In genomic region chr5:141040763-141041426, GRCh38 we compare ENCODE assay signal across 9 cellular contexts. TPM values are rescaled to one million over a fixed set of nuclear protein-coding genes. Genes with fewer than 3 reads are reported as not detected.
A peak's percentile ranks its signal among the peaks of the same experiment; 100 is the strongest.
DNase-seq lines count a peak whose midpoint lies in the region; ATAC-seq and TF ChIP-seq lines count a peak whose summit lies in the region.
"Had no signal": no experiment of that assay in that cellular context is flagged by ENCODE, and none has a peak within 500 bp of the region (broad histone marks: within the 10 kb centered on the region; RNA-seq: fewer than 3 reads in every experiment).

No MANE protein-coding gene starts in this region.

- DNase-seq in Daoy (ENCODE audit: low read depth) (peak; percentile 98), NCI-H2171 treated with DMSO at 0.1 percent for 48 hours (lab: John Stamatoyannopoulos, UW) (peak; percentile 95), cerebellar nuclear complex (lab: John Stamatoyannopoulos, UW) (peak; percentile 83 to 94), islet precursor cell (peak; percentile 99)
- DNase-seq in stimulated activated CD4-positive, alpha-beta T cell treated with anti-CD3 and anti-CD28 coated beads, Interleukin-12 subunit alpha, Interleukin-12 subunit beta, amount 100 ng/mL, for 4 hours: peak; percentile 49

- peak overlapping the region; percentile 96 for H3K27ac ChIP-seq in VCaP
- H3K27ac ChIP-seq: neutrophil had no signal

- peak; percentile 85 for ATAC-seq in HG02885 (IDR thresholded peaks at IDR 0.05; ENCODE audit: poor library complexity, unreplicated experiment)
- no peak for ATAC-seq in HG03460 (IDR thresholded peaks at IDR 0.05; ENCODE audit: unreplicated experiment)

- peak; percentile 82 for TF ChIP-seq CTCF in VCaP (conservative IDR thresholded peaks at IDR 0.05)

RNA-seq across cellular contexts. Expression of gene PCDHB1, which starts 10.3 kb away (rescaled TPM):
- 0.06 TPM in 1 of 2 replicates, not detected in the other for total RNA-seq in Daoy (2014; rRNA removed; shearing (Covaris generic))

RNA-seq across cellular contexts. Expression of gene PCDHB2, which starts 53.5 kb away (rescaled TPM):
- total RNA-seq in Daoy (2014; rRNA removed; shearing (Covaris generic)): 12.1 and 22.4 TPM in 2 replicates

RNA-seq across cellular contexts. Expression of gene PCDHB3, which starts 59.4 kb away (rescaled TPM):
- 0.11 and 0.24 TPM in 2 replicates for total RNA-seq in Daoy (2014; rRNA removed; shearing (Covaris generic))

Comparison
In these comparisons a context has a peak if more than half of its experiments do, and no peak if none do; other contexts are left out.
1. DNase-seq: peak in every context shown above with its lines; median percentile 99 in islet precursor cell; 98 in Daoy; 95 in NCI-H2171 treated with DMSO at 0.1 percent for 48 hours; 88 in cerebellar nuclear complex; 49 in stimulated activated CD4-positive, alpha-beta T cell treated with anti-CD3 and anti-CD28 coated beads, Interleukin-12 subunit alpha, Interleukin-12 subunit beta, amount 100 ng/mL, for 4 hours.